Comparison of ENCODE assay signal across 11 cellular contexts in the genomic region with DNA sequence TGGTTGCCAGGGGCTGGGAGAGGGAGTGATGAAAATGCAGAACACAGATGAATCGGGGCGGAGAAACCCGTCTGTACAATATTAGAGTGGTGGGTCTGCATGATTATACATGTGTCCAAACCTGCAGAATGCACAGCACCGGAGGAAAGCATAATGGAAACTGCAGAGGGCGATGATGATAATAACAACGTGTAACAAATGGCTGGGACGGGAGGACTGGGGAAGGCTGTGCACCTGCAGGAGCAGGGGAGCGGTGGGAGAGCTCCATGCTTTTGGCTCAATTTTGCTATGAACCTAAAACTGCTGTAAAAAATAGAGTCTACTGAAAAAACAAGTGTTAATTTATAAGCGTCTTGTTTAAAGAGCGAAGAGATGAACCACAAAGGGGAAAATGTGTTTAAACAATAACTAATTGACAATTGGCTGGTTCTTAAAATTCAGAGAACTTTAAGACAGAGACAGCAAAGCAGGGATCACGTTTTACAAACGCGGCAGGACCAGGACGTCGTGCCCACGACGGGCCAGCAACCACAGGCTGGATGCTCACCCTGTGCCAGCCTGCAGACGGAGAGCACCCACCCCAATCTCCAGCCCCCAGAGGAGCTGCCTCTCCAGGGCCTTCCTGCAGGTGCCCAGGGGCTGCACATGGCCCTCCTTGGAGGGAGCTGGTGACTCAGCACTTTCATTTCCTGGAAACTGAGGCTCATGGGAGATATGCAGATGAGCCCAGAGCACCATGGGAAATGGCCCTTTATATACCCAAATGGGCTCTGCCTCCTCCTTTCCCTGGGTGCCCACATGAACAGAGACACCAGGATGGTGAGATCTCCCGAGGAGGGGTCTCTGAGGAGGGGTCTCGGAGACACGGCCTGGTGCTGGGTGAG. TPM values are rescaled to one million over a fixed set of nuclear protein-coding genes. Genes with fewer than 3 reads are reported as not detected.
DNase-seq lines count a peak whose midpoint lies in the region; ATAC-seq and TF ChIP-seq lines count a peak whose summit lies in the region.
"Had no signal": no experiment of that assay in that cellular context is flagged by ENCODE, and none has a peak within 500 bp of the region (broad histone marks: within the 10 kb centered on the region; RNA-seq: fewer than 3 reads in every experiment).

A gene with protein sequence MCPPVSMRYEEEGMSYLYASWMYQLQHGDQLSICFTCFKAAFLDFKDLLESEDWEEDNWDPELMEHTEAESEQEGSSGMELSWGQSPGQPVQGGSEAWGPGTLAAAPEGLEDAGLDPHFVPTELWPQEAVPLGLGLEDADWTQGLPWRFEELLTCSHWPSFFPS (plus strand): TSS at position 781 of the 884 bp plus-strand sequence. CDS start 2,904 bp downstream, outside the sequence.

- H3K27ac Mint-ChIP-seq in central memory CD8-positive, alpha-beta T cell (ENCODE audit: low read depth): no peak within 1 kb of the TSS
- peak within 1 kb of the TSS in 1 of 8 donors; percentile 22 for H3K27ac Mint-ChIP-seq in CD8-positive, alpha-beta memory T cell

- no peaks in the 10 kb centered on the region for H3K9me3 Mint-ChIP-seq in central memory CD8-positive, alpha-beta T cell
- H3K9me3 Mint-ChIP-seq in CD8-positive, alpha-beta memory T cell: no peaks in the 10 kb centered on the region

- H3K4me1 Mint-ChIP-seq in central memory CD8-positive, alpha-beta T cell: peaks cover 5% of the 10 kb centered on the region
- H3K4me1 Mint-ChIP-seq in CD8-positive, alpha-beta memory T cell: peaks cover 2 to 7% (median 7%) of the 10 kb centered on the region in 3 donors

- TF ChIP-seq CTCF in C4-2B (conservative IDR thresholded peaks at IDR 0.05): no peak
- no peak for TF ChIP-seq CTCF in GM12865 (IDR thresholded peaks at IDR 0.05; ENCODE audit: insufficient read depth, low read depth, low read length, missing control alignments)
- TF ChIP-seq CTCF in RWPE1 (conservative IDR thresholded peaks at IDR 0.05; ENCODE audit: low read depth): no peak

- DNase-seq in GM12865 (ENCODE audit: low read depth): peak; percentile 55
- DNase-seq in NCI-H2227 treated with DMSO at 0.1 percent for 48 hours (lab: John Stamatoyannopoulos, UW): peak; percentile 63
- no peak for DNase-seq in central memory CD8-positive, alpha-beta T cell (ENCODE audit: low spot score in 2 of 2)
- DNase-seq in CD8-positive, alpha-beta memory T cell: no peak
- DNase-seq in activated effector memory CD4-positive, alpha-beta T cell treated with anti-CD3 and anti-CD28 coated beads, Interleukin-2, amount 50 U/mL, for 16 hours: no peak
- DNase-seq in RWPE1 (ENCODE audit: low spot score): no peak
- DNase-seq in epidermal melanocyte (ENCODE audit: insufficient read length, low spot score): no peak
- DNase-seq: hippocampal formation, stomach had no signal

- H3K4me1 ChIP-seq in CD8-positive, alpha-beta memory T cell (ENCODE audit: insufficient read depth, low read length): no peaks in the 10 kb centered on the region

- H3K36me3 ChIP-seq in CD8-positive, alpha-beta memory T cell (ENCODE audit: insufficient read depth, low read length): no peaks in the 10 kb centered on the region
- H3K36me3 ChIP-seq: stomach had no signal

- no peaks in the 10 kb centered on the region for H3K36me3 Mint-ChIP-seq in central memory CD8-positive, alpha-beta T cell (ENCODE audit: insufficient read depth)
- H3K36me3 Mint-ChIP-seq in CD8-positive, alpha-beta memory T cell: no peaks in the 10 kb centered on the region

- H3K4me3 Mint-ChIP-seq in central memory CD8-positive, alpha-beta T cell: no peak within 1 kb of the TSS
- peak within 1 kb of the TSS in 1 of 7 donors; percentile 8 for H3K4me3 Mint-ChIP-seq in CD8-positive, alpha-beta memory T cell

- H3K27ac ChIP-seq in C4-2B (peak within 1 kb of the TSS; percentile 43), RWPE1 (no peak within 1 kb of the TSS)
- no peak within 1 kb of the TSS for H3K27ac ChIP-seq in CD8-positive, alpha-beta memory T cell (ENCODE audit: low read depth, low read length)
- H3K27ac ChIP-seq: stomach had no signal

- peak; percentile 40 for ATAC-seq in central memory CD8-positive, alpha-beta T cell (replicated peaks; ENCODE audit: extremely low read depth, poor library complexity, severe bottlenecking)

- H3K27me3 ChIP-seq in CD8-positive, alpha-beta memory T cell (ENCODE audit: insufficient read depth, low read length, poor library complexity, severe bottlenecking): no peaks in the 10 kb centered on the region

- peaks cover 31% of the 10 kb centered on the region for H3K27me3 Mint-ChIP-seq in central memory CD8-positive, alpha-beta T cell
- H3K27me3 Mint-ChIP-seq in CD8-positive, alpha-beta memory T cell: peaks cover 9 to 17% of the 10 kb centered on the region in 2 donors

- CTCF ChIA-PET in CD8-positive, alpha-beta memory T cell (lab: Charles Lee): interaction anchor here (1.0 kb wide), 1 partner anchor 142 kb away, joined by 3 read pairs; no protein-coding TSS in a partner anchor
- CTCF ChIA-PET in RWPE1 (lab: Yijun Ruan, JAX): interaction anchor here (0.7 to 0.9 kb wide), 2 partner anchors 178 to 455 kb away, joined by 3 read pairs; no protein-coding TSS in a partner anchor

- POLR2A ChIA-PET in CD8-positive, alpha-beta memory T cell (lab: Charles Lee): interaction anchor here (0.7 kb wide), 1 partner anchor 52 kb away, joined by 3 read pairs; no protein-coding TSS in a partner anchor
- POLR2A ChIA-PET in RWPE1 (lab: Yijun Ruan, JAX; ENCODE audit: low non-redundant PET): no interaction called here

- H3K4me3 ChIP-seq in GM12865 (ENCODE audit: low read depth, low read length): no peak within 1 kb of the TSS
- no peak within 1 kb of the TSS for H3K4me3 ChIP-seq in CD8-positive, alpha-beta memory T cell (ENCODE audit: low read length)
- H3K4me3 ChIP-seq: stomach had no signal

- no peaks in the 10 kb centered on the region for H3K9me3 ChIP-seq in CD8-positive, alpha-beta memory T cell (ENCODE audit: low read length)
- H3K9me3 ChIP-seq: stomach had no signal

RNA-seq across cellular contexts. Expression of the gene that starts here (rescaled TPM):
- not detected for total RNA-seq in CD8-positive, alpha-beta memory T cell
- polyA plus RNA-seq in CD8-positive, alpha-beta memory T cell: not detected
- total RNA-seq: omental fat pad, stomach had no signal
- polyA plus RNA-seq: stomach had no signal

Comparison
In these comparisons a context has a peak if more than half of its experiments do, and no peak if none do; other contexts are left out.
1. DNase-seq: peak in GM12865 (single experiment) and NCI-H2227 treated with DMSO at 0.1 percent for 48 hours (single experiment); none in central memory CD8-positive, alpha-beta T cell (0 of 2), CD8-positive, alpha-beta memory T cell (0 of 5), activated effector memory CD4-positive, alpha-beta T cell treated with anti-CD3 and anti-CD28 coated beads, Interleukin-2, amount 50 U/mL, for 16 hours (single experiment), RWPE1 (single experiment) and epidermal melanocyte (single experiment).